1 cellular context compared by ENCODE assay signal in the genomic region with DNA sequence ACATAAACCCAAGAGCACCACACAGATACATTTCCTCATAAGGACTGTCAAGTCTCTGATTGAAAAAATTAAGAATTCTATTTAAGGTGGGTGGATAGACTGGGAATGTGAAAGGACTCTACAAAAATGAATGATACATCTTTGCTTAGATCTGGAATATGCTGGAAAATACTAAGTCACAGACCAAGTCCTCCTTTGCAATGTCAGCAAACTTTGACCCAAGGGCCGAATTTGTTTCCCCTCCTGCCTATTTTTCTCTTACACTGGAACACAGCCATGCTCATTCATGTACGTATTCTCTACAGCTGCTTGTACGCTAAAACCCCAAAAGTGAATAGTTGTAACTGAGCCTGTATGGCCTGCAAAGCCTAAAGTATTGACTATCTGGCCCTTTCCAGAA.
A peak's percentile ranks its signal among the peaks of the same experiment; 100 is the strongest.
TF ChIP-seq lines count a peak whose summit lies in the region.

No MANE protein-coding gene starts in this region.

TF ChIP-seq in HepG2, 621 proteins besides CTCF, POLR2A, EP300 and RAD21:
- peak; percentile 45 to 76; a peak in 3 of 4 replicates for TF ChIP-seq MAFK (conservative IDR thresholded peaks at IDR 0.05 in 1 of 2, IDR thresholded peaks at IDR 0.05 in 1 of 2; ENCODE audit: low read length in 2 of 2)
- TF ChIP-seq MAFF (IDR thresholded peaks at IDR 0.05; ENCODE audit: low read depth, low read length), result peak; percentile 43; the same call in 1 of the 2 replicates
- TF ChIP-seq, protein P1, sequence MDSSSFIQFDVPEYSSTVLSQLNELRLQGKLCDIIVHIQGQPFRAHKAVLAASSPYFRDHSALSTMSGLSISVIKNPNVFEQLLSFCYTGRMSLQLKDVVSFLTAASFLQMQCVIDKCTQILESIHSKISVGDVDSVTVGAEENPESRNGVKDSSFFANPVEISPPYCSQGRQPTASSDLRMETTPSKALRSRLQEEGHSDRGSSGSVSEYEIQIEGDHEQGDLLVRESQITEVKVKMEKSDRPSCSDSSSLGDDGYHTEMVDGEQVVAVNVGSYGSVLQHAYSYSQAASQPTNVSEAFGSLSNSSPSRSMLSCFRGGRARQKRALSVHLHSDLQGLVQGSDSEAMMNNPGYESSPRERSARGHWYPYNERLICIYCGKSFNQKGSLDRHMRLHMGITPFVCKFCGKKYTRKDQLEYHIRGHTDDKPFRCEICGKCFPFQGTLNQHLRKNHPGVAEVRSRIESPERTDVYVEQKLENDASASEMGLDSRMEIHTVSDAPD (CRISPR knock-in tag; IDR thresholded peaks at IDR 0.05), result no peak
